16 cellular contexts compared by ENCODE assay signal in genomic region chr22:46531776-46532175, GRCh38.
"Had no signal": no experiment of that assay in that cellular context is flagged by ENCODE, and none has a peak within 500 bp of the region (broad histone marks: within the 10 kb centered on the region; RNA-seq: fewer than 3 reads in every experiment).

No MANE protein-coding gene starts in this region.

- H3K27ac Mint-ChIP-seq: activated CD4-positive, alpha-beta T cell treated with anti-CD3 and anti-CD28 coated beads for 36 hours; activated naive CD8-positive, alpha-beta T cell treated with anti-CD3 and anti-CD28 coated beads for 36 hours; progenitor cell of endocrine pancreas; stimulated activated naive CD8-positive, alpha-beta T cell treated with anti-CD3 and anti-CD28 coated beads, Interleukin-15, Interleukin-2, amounts not matched to agents 100 ng/mL and 50 ng/mL, for 24 hours; T-cell; WTC11 had no signal

- H3K36me3 Mint-ChIP-seq: activated naive CD8-positive, alpha-beta T cell treated with anti-CD3 and anti-CD28 coated beads for 36 hours; T-cell had no signal

- H3K36me3 ChIP-seq: transverse colon had no signal

- H3K4me3 Mint-ChIP-seq: activated CD4-positive, alpha-beta T cell treated with anti-CD3 and anti-CD28 coated beads for 36 hours; activated naive CD8-positive, alpha-beta T cell treated with anti-CD3 and anti-CD28 coated beads for 36 hours; stimulated activated naive CD8-positive, alpha-beta T cell treated with anti-CD3 and anti-CD28 coated beads, Interleukin-15, Interleukin-2, amounts not matched to agents 100 ng/mL and 50 ng/mL, for 24 hours; T-cell; WTC11 had no signal

- H3K9me3 ChIP-seq: transverse colon had no signal

- H3K27ac ChIP-seq: transverse colon had no signal

- ATAC-seq: activated CD4-positive, alpha-beta T cell treated with anti-CD3 and anti-CD28 coated beads for 36 hours; T-cell; WTC11 had no signal

- H3K4me1 Mint-ChIP-seq: T-cell had no signal

- H3K4me3 ChIP-seq: transverse colon had no signal

- H3K9me3 Mint-ChIP-seq: activated naive CD8-positive, alpha-beta T cell treated with anti-CD3 and anti-CD28 coated beads for 36 hours; stimulated activated naive CD8-positive, alpha-beta T cell treated with anti-CD3 and anti-CD28 coated beads, Interleukin-15, Interleukin-2, amounts not matched to agents 100 ng/mL and 50 ng/mL, for 24 hours; T-cell; WTC11 had no signal

- DNase-seq: activated CD4-positive, alpha-beta T cell treated with anti-CD3 and anti-CD28 coated beads for 36 hours; activated CD4-positive, alpha-beta T cell treated with anti-CD3 and anti-CD28 coated beads, Interleukin-2, amount 50 U/mL, for 48 hours; activated gamma-delta T cell treated with Interleukin-2 at 50 U/mL for 16 hours; activated naive CD8-positive, alpha-beta T cell treated with anti-CD3 and anti-CD28 coated beads for 36 hours; amygdala; cerebellar nuclear complex; dermis blood vessel endothelial cell; effector memory CD4-positive, alpha-beta T cell; foreskin fibroblast; hippocampal formation; stimulated activated CD8-positive, alpha-beta memory T cell treated with anti-CD3 and anti-CD28 coated beads, Interleukin-4, amount 100 ng/mL, for 48 hours; T-cell; transverse colon had no signal
